Comparison of ENCODE assay signal across 1 cellular context in the genomic region with DNA sequence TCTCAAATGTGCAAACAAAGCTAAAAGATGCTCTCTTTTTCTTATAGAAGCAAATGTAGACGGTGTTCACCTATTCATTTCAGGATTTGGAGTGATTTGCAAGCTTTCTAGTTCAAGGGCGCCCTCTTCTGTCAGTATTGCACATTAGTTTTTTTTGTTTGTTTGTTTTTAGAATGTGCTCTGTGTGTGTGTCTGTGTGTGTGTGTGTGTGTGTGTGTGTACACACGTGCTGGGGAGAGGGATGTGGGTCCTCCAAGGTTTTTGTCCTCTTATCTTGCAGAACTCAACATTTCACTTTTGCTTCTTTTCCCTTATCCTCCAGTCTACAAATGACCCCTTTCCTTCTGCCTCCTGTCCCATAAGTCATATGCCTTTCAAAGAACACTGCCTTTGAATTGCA.
TF ChIP-seq lines count a peak whose summit lies in the region.

No MANE protein-coding gene starts in this region.

TF ChIP-seq in GM12878, 131 proteins besides CTCF, POLR2A, EP300 and RAD21:
- TF ChIP-seq, protein P1, sequence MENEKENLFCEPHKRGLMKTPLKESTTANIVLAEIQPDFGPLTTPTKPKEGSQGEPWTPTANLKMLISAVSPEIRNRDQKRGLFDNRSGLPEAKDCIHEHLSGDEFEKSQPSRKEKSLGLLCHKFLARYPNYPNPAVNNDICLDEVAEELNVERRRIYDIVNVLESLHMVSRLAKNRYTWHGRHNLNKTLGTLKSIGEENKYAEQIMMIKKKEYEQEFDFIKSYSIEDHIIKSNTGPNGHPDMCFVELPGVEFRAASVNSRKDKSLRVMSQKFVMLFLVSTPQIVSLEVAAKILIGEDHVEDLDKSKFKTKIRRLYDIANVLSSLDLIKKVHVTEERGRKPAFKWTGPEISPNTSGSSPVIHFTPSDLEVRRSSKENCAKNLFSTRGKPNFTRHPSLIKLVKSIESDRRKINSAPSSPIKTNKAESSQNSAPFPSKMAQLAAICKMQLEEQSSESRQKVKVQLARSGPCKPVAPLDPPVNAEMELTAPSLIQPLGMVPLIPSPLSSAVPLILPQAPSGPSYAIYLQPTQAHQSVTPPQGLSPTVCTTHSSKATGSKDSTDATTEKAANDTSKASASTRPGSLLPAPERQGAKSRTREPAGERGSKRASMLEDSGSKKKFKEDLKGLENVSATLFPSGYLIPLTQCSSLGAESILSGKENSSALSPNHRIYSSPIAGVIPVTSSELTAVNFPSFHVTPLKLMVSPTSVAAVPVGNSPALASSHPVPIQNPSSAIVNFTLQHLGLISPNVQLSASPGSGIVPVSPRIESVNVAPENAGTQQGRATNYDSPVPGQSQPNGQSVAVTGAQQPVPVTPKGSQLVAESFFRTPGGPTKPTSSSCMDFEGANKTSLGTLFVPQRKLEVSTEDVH (IDR thresholded peaks at IDR 0.05; ENCODE audit: low read depth, partially characterized antibody): no peak
- TF ChIP-seq, protein P2, sequence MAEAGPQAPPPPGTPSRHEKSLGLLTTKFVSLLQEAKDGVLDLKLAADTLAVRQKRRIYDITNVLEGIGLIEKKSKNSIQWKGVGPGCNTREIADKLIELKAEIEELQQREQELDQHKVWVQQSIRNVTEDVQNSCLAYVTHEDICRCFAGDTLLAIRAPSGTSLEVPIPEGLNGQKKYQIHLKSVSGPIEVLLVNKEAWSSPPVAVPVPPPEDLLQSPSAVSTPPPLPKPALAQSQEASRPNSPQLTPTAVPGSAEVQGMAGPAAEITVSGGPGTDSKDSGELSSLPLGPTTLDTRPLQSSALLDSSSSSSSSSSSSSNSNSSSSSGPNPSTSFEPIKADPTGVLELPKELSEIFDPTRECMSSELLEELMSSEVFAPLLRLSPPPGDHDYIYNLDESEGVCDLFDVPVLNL (IDR thresholded peaks at IDR 0.05; ENCODE audit: low read depth, low read length): no peak
- no peak for TF ChIP-seq ASH2L (IDR thresholded peaks at IDR 0.05; ENCODE audit: borderline replicate concordance, low read depth)
- TF ChIP-seq NRF1 (conservative IDR thresholded peaks at IDR 0.05; ENCODE audit: low read depth, low read length): no peak
- peak; percentile 54; the same call in 1 of the 2 replicates for TF ChIP-seq RB1 (IDR thresholded peaks at IDR 0.05; ENCODE audit: borderline replicate concordance)
- peak; percentile 81; the same call in 1 of the 2 replicates for TF ChIP-seq IRF4 (IDR thresholded peaks at IDR 0.05; ENCODE audit: low read depth, low read length)
- peak; percentile 81 for TF ChIP-seq NBN (IDR thresholded peaks at IDR 0.05)
- TF ChIP-seq, protein P3, sequence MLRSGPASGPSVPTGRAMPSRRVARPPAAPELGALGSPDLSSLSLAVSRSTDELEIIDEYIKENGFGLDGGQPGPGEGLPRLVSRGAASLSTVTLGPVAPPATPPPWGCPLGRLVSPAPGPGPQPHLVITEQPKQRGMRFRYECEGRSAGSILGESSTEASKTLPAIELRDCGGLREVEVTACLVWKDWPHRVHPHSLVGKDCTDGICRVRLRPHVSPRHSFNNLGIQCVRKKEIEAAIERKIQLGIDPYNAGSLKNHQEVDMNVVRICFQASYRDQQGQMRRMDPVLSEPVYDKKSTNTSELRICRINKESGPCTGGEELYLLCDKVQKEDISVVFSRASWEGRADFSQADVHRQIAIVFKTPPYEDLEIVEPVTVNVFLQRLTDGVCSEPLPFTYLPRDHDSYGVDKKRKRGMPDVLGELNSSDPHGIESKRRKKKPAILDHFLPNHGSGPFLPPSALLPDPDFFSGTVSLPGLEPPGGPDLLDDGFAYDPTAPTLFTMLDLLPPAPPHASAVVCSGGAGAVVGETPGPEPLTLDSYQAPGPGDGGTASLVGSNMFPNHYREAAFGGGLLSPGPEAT (IDR thresholded peaks at IDR 0.05; ENCODE audit: low read depth): 0 out of 2 replicates have a peak, but pooled peaks have one; percentile 31
- TF ChIP-seq SMAD5 (IDR thresholded peaks at IDR 0.05; ENCODE audit: low read depth): no peak
- peak; percentile 35; the same call in 1 of the 2 replicates for TF ChIP-seq CREM (IDR thresholded peaks at IDR 0.05; ENCODE audit: low read depth)
- no peak for TF ChIP-seq KAT2A (conservative IDR thresholded peaks at IDR 0.05; ENCODE audit: control insufficient read depth, low read depth, low read length)
- no peak for TF ChIP-seq CEBPB (IDR thresholded peaks at IDR 0.05; ENCODE audit: borderline replicate concordance in 1 of 2, low read depth in 2 of 2, low read length in 2 of 2)
- peak; percentile 97 for TF ChIP-seq SMC3 (IDR thresholded peaks at IDR 0.05; ENCODE audit: borderline replicate concordance, low read length)
- TF ChIP-seq HDAC6 (IDR thresholded peaks at IDR 0.05; ENCODE audit: unreplicated experiment): no peak
- TF ChIP-seq, protein P4, sequence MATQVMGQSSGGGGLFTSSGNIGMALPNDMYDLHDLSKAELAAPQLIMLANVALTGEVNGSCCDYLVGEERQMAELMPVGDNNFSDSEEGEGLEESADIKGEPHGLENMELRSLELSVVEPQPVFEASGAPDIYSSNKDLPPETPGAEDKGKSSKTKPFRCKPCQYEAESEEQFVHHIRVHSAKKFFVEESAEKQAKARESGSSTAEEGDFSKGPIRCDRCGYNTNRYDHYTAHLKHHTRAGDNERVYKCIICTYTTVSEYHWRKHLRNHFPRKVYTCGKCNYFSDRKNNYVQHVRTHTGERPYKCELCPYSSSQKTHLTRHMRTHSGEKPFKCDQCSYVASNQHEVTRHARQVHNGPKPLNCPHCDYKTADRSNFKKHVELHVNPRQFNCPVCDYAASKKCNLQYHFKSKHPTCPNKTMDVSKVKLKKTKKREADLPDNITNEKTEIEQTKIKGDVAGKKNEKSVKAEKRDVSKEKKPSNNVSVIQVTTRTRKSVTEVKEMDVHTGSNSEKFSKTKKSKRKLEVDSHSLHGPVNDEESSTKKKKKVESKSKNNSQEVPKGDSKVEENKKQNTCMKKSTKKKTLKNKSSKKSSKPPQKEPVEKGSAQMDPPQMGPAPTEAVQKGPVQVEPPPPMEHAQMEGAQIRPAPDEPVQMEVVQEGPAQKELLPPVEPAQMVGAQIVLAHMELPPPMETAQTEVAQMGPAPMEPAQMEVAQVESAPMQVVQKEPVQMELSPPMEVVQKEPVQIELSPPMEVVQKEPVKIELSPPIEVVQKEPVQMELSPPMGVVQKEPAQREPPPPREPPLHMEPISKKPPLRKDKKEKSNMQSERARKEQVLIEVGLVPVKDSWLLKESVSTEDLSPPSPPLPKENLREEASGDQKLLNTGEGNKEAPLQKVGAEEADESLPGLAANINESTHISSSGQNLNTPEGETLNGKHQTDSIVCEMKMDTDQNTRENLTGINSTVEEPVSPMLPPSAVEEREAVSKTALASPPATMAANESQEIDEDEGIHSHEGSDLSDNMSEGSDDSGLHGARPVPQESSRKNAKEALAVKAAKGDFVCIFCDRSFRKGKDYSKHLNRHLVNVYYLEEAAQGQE (IDR thresholded peaks at IDR 0.05; ENCODE audit: low read depth, low read length): no peak
- TF ChIP-seq, protein P5, sequence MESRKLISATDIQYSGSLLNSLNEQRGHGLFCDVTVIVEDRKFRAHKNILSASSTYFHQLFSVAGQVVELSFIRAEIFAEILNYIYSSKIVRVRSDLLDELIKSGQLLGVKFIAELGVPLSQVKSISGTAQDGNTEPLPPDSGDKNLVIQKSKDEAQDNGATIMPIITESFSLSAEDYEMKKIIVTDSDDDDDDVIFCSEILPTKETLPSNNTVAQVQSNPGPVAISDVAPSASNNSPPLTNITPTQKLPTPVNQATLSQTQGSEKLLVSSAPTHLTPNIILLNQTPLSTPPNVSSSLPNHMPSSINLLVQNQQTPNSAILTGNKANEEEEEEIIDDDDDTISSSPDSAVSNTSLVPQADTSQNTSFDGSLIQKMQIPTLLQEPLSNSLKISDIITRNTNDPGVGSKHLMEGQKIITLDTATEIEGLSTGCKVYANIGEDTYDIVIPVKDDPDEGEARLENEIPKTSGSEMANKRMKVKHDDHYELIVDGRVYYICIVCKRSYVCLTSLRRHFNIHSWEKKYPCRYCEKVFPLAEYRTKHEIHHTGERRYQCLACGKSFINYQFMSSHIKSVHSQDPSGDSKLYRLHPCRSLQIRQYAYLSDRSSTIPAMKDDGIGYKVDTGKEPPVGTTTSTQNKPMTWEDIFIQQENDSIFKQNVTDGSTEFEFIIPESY (IDR thresholded peaks at IDR 0.05): no peak
- peak; percentile 71; the same call in 1 of the 2 replicates for TF ChIP-seq FOXM1 (IDR thresholded peaks at IDR 0.05; ENCODE audit: low read depth, low read length)
- TF ChIP-seq ATF7 (IDR thresholded peaks at IDR 0.05; ENCODE audit: low read depth): 0 out of 2 replicates have a peak, but pooled peaks have one; percentile 23
- TF ChIP-seq EZH2 (IDR thresholded peaks at IDR 0.05; ENCODE audit: borderline replicate concordance, control insufficient read depth, low read depth, low read length): no peak
- no peak for TF ChIP-seq RCOR1 (conservative IDR thresholded peaks at IDR 0.05; ENCODE audit: low read depth, low read length)
- TF ChIP-seq, protein P6, sequence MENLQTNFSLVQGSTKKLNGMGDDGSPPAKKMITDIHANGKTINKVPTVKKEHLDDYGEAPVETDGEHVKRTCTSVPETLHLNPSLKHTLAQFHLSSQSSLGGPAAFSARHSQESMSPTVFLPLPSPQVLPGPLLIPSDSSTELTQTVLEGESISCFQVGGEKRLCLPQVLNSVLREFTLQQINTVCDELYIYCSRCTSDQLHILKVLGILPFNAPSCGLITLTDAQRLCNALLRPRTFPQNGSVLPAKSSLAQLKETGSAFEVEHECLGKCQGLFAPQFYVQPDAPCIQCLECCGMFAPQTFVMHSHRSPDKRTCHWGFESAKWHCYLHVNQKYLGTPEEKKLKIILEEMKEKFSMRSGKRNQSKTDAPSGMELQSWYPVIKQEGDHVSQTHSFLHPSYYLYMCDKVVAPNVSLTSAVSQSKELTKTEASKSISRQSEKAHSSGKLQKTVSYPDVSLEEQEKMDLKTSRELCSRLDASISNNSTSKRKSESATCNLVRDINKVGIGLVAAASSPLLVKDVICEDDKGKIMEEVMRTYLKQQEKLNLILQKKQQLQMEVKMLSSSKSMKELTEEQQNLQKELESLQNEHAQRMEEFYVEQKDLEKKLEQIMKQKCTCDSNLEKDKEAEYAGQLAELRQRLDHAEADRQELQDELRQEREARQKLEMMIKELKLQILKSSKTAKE (IDR thresholded peaks at IDR 0.05; ENCODE audit: low read depth, poor library complexity, severe bottlenecking): peak; percentile 25
- TF ChIP-seq BHLHE40 (IDR thresholded peaks at IDR 0.05; ENCODE audit: borderline replicate concordance in 1 of 2, low read depth in 2 of 2, low read length in 1 of 2): peak; percentile 95 to 96
- TF ChIP-seq RELA (IDR thresholded peaks at IDR 0.05; ENCODE audit: borderline replicate concordance, partially characterized antibody): peak; percentile 63
- TF ChIP-seq, protein P7, sequence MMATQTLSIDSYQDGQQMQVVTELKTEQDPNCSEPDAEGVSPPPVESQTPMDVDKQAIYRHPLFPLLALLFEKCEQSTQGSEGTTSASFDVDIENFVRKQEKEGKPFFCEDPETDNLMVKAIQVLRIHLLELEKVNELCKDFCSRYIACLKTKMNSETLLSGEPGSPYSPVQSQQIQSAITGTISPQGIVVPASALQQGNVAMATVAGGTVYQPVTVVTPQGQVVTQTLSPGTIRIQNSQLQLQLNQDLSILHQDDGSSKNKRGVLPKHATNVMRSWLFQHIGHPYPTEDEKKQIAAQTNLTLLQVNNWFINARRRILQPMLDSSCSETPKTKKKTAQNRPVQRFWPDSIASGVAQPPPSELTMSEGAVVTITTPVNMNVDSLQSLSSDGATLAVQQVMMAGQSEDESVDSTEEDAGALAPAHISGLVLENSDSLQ (IDR thresholded peaks at IDR 0.05): no peak
- TF ChIP-seq, protein P8, sequence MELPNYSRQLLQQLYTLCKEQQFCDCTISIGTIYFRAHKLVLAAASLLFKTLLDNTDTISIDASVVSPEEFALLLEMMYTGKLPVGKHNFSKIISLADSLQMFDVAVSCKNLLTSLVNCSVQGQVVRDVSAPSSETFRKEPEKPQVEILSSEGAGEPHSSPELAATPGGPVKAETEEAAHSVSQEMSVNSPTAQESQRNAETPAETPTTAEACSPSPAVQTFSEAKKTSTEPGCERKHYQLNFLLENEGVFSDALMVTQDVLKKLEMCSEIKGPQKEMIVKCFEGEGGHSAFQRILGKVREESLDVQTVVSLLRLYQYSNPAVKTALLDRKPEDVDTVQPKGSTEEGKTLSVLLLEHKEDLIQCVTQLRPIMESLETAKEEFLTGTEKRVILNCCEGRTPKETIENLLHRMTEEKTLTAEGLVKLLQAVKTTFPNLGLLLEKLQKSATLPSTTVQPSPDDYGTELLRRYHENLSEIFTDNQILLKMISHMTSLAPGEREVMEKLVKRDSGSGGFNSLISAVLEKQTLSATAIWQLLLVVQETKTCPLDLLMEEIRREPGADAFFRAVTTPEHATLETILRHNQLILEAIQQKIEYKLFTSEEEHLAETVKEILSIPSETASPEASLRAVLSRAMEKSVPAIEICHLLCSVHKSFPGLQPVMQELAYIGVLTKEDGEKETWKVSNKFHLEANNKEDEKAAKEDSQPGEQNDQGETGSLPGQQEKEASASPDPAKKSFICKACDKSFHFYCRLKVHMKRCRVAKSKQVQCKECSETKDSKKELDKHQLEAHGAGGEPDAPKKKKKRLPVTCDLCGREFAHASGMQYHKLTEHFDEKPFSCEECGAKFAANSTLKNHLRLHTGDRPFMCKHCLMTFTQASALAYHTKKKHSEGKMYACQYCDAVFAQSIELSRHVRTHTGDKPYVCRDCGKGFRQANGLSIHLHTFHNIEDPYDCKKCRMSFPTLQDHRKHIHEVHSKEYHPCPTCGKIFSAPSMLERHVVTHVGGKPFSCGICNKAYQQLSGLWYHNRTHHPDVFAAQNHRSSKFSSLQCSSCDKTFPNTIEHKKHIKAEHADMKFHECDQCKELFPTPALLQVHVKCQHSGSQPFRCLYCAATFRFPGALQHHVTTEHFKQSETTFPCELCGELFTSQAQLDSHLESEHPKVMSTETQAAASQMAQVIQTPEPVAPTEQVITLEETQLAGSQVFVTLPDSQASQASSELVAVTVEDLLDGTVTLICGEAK (IDR thresholded peaks at IDR 0.05; ENCODE audit: borderline replicate concordance): no peak
- no peak for TF ChIP-seq PAX5 (IDR thresholded peaks at IDR 0.05; ENCODE audit: borderline replicate concordance, low read depth, low read length)
- TF ChIP-seq CHD1 (IDR thresholded peaks at IDR 0.05; ENCODE audit: low read depth, low read length): no peak
- TF ChIP-seq, protein P9, sequence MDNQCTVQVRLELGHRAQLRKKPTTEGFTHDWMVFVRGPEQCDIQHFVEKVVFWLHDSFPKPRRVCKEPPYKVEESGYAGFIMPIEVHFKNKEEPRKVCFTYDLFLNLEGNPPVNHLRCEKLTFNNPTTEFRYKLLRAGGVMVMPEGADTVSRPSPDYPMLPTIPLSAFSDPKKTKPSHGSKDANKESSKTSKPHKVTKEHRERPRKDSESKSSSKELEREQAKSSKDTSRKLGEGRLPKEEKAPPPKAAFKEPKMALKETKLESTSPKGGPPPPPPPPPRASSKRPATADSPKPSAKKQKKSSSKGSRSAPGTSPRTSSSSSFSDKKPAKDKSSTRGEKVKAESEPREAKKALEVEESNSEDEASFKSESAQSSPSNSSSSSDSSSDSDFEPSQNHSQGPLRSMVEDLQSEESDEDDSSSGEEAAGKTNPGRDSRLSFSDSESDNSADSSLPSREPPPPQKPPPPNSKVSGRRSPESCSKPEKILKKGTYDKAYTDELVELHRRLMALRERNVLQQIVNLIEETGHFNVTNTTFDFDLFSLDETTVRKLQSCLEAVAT (IDR thresholded peaks at IDR 0.05): peak; percentile 45; the same call in 1 of the 2 replicates
- TF ChIP-seq FOXK2 (IDR thresholded peaks at IDR 0.05): peak; percentile 37; the same call in 1 of the 2 replicates
- TF ChIP-seq SREBF2 (IDR thresholded peaks at IDR 0.05; ENCODE audit: low read length): no peak
- TF ChIP-seq JUND (IDR thresholded peaks at IDR 0.05; ENCODE audit: low read depth, low read length): no peak
- peak; percentile 76; the same call in 1 of the 2 replicates for TF ChIP-seq JUNB (IDR thresholded peaks at IDR 0.05)
- peak; percentile 55; the same call in 1 of the 2 replicates for TF ChIP-seq RAD51 (IDR thresholded peaks at IDR 0.05)
